In genomic region chr7:44116789-44117666, GRCh38 we compare ENCODE assay signal across 34 cellular contexts. TPM values are rescaled to one million over a fixed set of nuclear protein-coding genes. Genes with fewer than 3 reads are reported as not detected.
"Had no signal": no experiment of that assay in that cellular context is flagged by ENCODE, and none has a peak within 500 bp of the region (broad histone marks: within the 10 kb centered on the region; RNA-seq: fewer than 3 reads in every experiment).

No MANE protein-coding gene starts in this region.

- H3K9me3 Mint-ChIP-seq: activated T-cell treated with anti-CD3 and anti-CD28 coated beads, Interleukin-2, amount 50 U/mL, for 4 hours; activated T-helper 2 cell treated with anti-CD3 and anti-CD28 coated beads, Interferon-gamma antibody, Interleukin-2, Interleukin-4, amounts not matched to agents 10 μg/mL and 5 μg/mL and 100 μg/mL, durations not matched to agents 14 hours and 24 hours and 36 hours; nephron; stimulated activated memory B cell treated with anti-CD40 and anti-IgM and Interleukin-4, amounts not matched to agents 10 μg/mL and 1 μg/mL and 100 μg/mL, for 72 hours had no signal

- H3K4me3 Mint-ChIP-seq: activated naive CD8-positive, alpha-beta T cell; activated T-cell treated with anti-CD3 and anti-CD28 coated beads, Interleukin-2, amount 50 U/mL, for 4 hours; nephron; stimulated activated memory B cell treated with anti-CD40 and anti-IgM and Interleukin-4, amounts not matched to agents 10 μg/mL and 1 μg/mL and 100 μg/mL, for 72 hours had no signal

- H3K4me3 ChIP-seq: esophagus muscularis mucosa, heart right ventricle, left ventricle myocardium inferior, psoas muscle, sigmoid colon, stomach, thyroid gland, upper lobe of left lung, vagina had no signal

- H3K9ac ChIP-seq: parathyroid adenoma had no signal

- H3K27me3 ChIP-seq: esophagus muscularis mucosa, foreskin keratinocyte, heart right ventricle, sigmoid colon, stomach, thyroid gland, upper lobe of left lung, vagina had no signal

- DNase-seq: activated CD4-positive, alpha-beta T cell treated with anti-CD3 and anti-CD28 coated beads for 4 hours; activated CD4-positive, alpha-beta T cell treated with anti-CD3 and anti-CD28 coated beads, Interleukin-2, amount 50 U/mL, for 4 hours; activated CD8-positive, alpha-beta memory T cell treated with anti-CD3 and anti-CD28 coated beads for 24 hours; activated T-cell treated with anti-CD3 and anti-CD28 coated beads, Interleukin-2, amount 50 U/mL, for 4 hours; amniotic stem cell; caudate nucleus; dermis blood vessel endothelial cell; effector CD4-positive, alpha-beta T cell; foreskin keratinocyte; heart right ventricle; kidney glomerular epithelial cell; left ventricle myocardium inferior; mammary epithelial cell; nucleus accumbens; sigmoid colon; small intestine; stimulated activated CD4-positive, alpha-beta T cell treated with anti-CD3 and anti-CD28 coated beads, Interleukin-1b, Interleukin-23, amount 100 ng/mL, for 48 hours; stimulated activated CD4-positive, alpha-beta T cell treated with anti-CD3 and anti-CD28 coated beads, Interleukin-4, amount 100 ng/mL, for 4 hours; stimulated activated CD8-positive, alpha-beta memory T cell treated with anti-CD3 and anti-CD28 coated beads, Interleukin-4, amount 100 ng/mL, for 48 hours; stomach; T-helper 1 cell; thyroid gland had no signal

- H3K27ac ChIP-seq: esophagus muscularis mucosa, foreskin keratinocyte, heart right ventricle, left ventricle myocardium inferior, parathyroid adenoma, psoas muscle, sigmoid colon, stomach, thyroid gland, upper lobe of left lung, vagina, VCaP had no signal

- H3K27ac Mint-ChIP-seq: activated naive CD8-positive, alpha-beta T cell; activated T-helper 2 cell treated with anti-CD3 and anti-CD28 coated beads, Interferon-gamma antibody, Interleukin-2, Interleukin-4, amounts not matched to agents 10 μg/mL and 5 μg/mL and 100 μg/mL, durations not matched to agents 14 hours and 24 hours and 36 hours; nephron; stimulated activated memory B cell treated with anti-CD40 and anti-IgM and Interleukin-4, amounts not matched to agents 10 μg/mL and 1 μg/mL and 100 μg/mL, for 72 hours had no signal

- H3K27me3 Mint-ChIP-seq: activated naive CD8-positive, alpha-beta T cell; stimulated activated memory B cell treated with anti-CD40 and anti-IgM and Interleukin-4, amounts not matched to agents 10 μg/mL and 1 μg/mL and 100 μg/mL, for 72 hours had no signal

- H2AFZ ChIP-seq: parathyroid adenoma had no signal

- ATAC-seq: activated T-cell treated with anti-CD3 and anti-CD28 coated beads, Interleukin-2, amount 50 U/mL, for 4 hours; foreskin keratinocyte; heart right ventricle; psoas muscle had no signal

- H3K4me1 ChIP-seq: foreskin keratinocyte, parathyroid adenoma, thyroid gland had no signal

- H3K9me3 ChIP-seq: esophagus muscularis mucosa, heart right ventricle, left ventricle myocardium inferior, psoas muscle, sigmoid colon, stomach, thyroid gland, upper lobe of left lung, vagina had no signal

RNA-seq across cellular contexts. Expression of gene MYL7, which starts 24.1 kb away (rescaled TPM):
- total RNA-seq: activated T-helper 2 cell treated with anti-CD3 and anti-CD28 coated beads, Interferon-gamma antibody, Interleukin-2, Interleukin-4, amounts not matched to agents 10 μg/mL and 5 μg/mL and 100 μg/mL, durations not matched to agents 14 hours and 24 hours and 36 hours; dermis blood vessel endothelial cell; esophagus muscularis mucosa; foreskin keratinocyte; glomerular endothelial cell; mucosa of gallbladder; sigmoid colon; stomach; thyroid gland; upper lobe of left lung; vagina had no signal
- polyA plus RNA-seq: foreskin keratinocyte had no signal

RNA-seq across cellular contexts. Expression of gene PGAM2, which starts 51.7 kb away (rescaled TPM):
- total RNA-seq: glomerular endothelial cell, mammary epithelial cell, vagina had no signal
- polyA plus RNA-seq: mammary epithelial cell had no signal
